1 cellular context compared by ENCODE assay signal in genomic region chr3:141888548-141888947, GRCh38.
A peak's percentile ranks its signal among the peaks of the same experiment; 100 is the strongest.
TF ChIP-seq lines count a peak whose summit lies in the region.

No MANE protein-coding gene starts in this region.

TF ChIP-seq in GM12878, 131 proteins besides CTCF, POLR2A, EP300 and RAD21:
- peak; percentile 92 for TF ChIP-seq ZBTB33 (IDR thresholded peaks at IDR 0.05)
